24 cellular contexts compared by ENCODE assay signal in genomic region chr3:24018784-24019570, GRCh38.
A peak's percentile ranks its signal among the peaks of the same experiment; 100 is the strongest.
DNase-seq lines count a peak whose midpoint lies in the region; ATAC-seq and TF ChIP-seq lines count a peak whose summit lies in the region.
"Had no signal": no experiment of that assay in that cellular context is flagged by ENCODE, and none has a peak within 500 bp of the region (broad histone marks: within the 10 kb centered on the region; RNA-seq: fewer than 3 reads in every experiment).

No MANE protein-coding gene starts in this region.

- TF ChIP-seq POLR2A in IMR-90 (IDR thresholded peaks at IDR 0.05; ENCODE audit: low read depth, low read length) (no peak), gastrocnemius medialis (IDR thresholded peaks at IDR 0.05) (no peak)

- H3K36me3 ChIP-seq in IMR-90 (ENCODE audit: control insufficient read depth, insufficient read depth, low read length) (no peaks in the 10 kb centered on the region), mammary epithelial cell (ENCODE audit: insufficient read depth, low read length) (no peaks in the 10 kb centered on the region), gastrocnemius medialis (no peaks in the 10 kb centered on the region)
- H3K36me3 ChIP-seq: cardiac muscle cell had no signal

- H4K20me1 ChIP-seq in IMR-90 (ENCODE audit: insufficient read depth, low read length) (no peaks in the 10 kb centered on the region), mammary epithelial cell (ENCODE audit: insufficient read depth, low read length) (no peaks in the 10 kb centered on the region)

- no peaks in the 10 kb centered on the region for H3K27me3 ChIP-seq in IMR-90 (ENCODE audit: control insufficient read depth, insufficient read depth, low read length)
- H3K27me3 ChIP-seq in mammary epithelial cell (ENCODE audit: insufficient read depth, low read length): no peaks in the 10 kb centered on the region
- H3K27me3 ChIP-seq in gastrocnemius medialis: no peaks in the 10 kb centered on the region
- H3K27me3 ChIP-seq: cardiac muscle cell had no signal

- H3K79me2 ChIP-seq in mammary epithelial cell (ENCODE audit: insufficient read depth, low read length): no peaks in the 10 kb centered on the region

- no peak overlapping the region for H3K27ac ChIP-seq in IMR-90 (ENCODE audit: insufficient read depth, low read length)
- H3K27ac ChIP-seq in mammary epithelial cell (ENCODE audit: insufficient read depth, low read depth, low read length): peak overlapping the region; percentile 29
- H3K27ac ChIP-seq in gastrocnemius medialis: no peak overlapping the region
- H3K27ac ChIP-seq in coronary artery: no peak overlapping the region
- H3K27ac ChIP-seq: cardiac muscle cell, SK-N-MC had no signal

- H3K56ac ChIP-seq in IMR-90 (ENCODE audit: extremely low read depth, insufficient read depth, low read length): no peak overlapping the region

- no peak overlapping the region for H2BK15ac ChIP-seq in IMR-90 (ENCODE audit: low read depth, low read length)

- no peaks in the 10 kb centered on the region for H3K79me1 ChIP-seq in IMR-90 (ENCODE audit: low read depth in 1 of 2, low read length in 2 of 2)

- H2BK20ac ChIP-seq in IMR-90 (ENCODE audit: low read depth, low read length): no peak overlapping the region

- BruUV-seq in IMR-90 (replicated peaks; lab: Mats Ljungman, UMichigan) (no TSS peak), mammary epithelial cell (replicated peaks; lab: Mats Ljungman, UMichigan) (no TSS peak)

- WGBS in IMR-90 (ENCODE audit: extremely low coverage in 2 of 2, insufficient read length in 1 of 2), 2 experiments: 89% methylated on average over 11 of the region's 26 CpGs; no CpG with 5 or more reads in 1 of the 2 experiments
- 34% methylated on average over 10 of the region's 26 CpGs for WGBS in mammary epithelial cell (ENCODE audit: low coverage, missing lambda C conversion rate)

- CTCF ChIA-PET in IMR-90 (lab: Yijun Ruan, JAX): no interaction called here
- CTCF ChIA-PET in mammary epithelial cell (lab: Charles Lee; ENCODE audit: low non-redundant PET): interaction anchor here (0.5 to 0.6 kb wide), 2 partner anchors 59 to 665 kb away, joined by 3 read pairs; no protein-coding TSS in a partner anchor

- H2BK120ac ChIP-seq in IMR-90 (ENCODE audit: low read depth, low read length): no peak overlapping the region

- DNase-seq in IMR-90: no peak
- DNase-seq in mammary epithelial cell: peak; percentile 88
- peak; percentile 19 for DNase-seq in kidney glomerular epithelial cell (lab: John Stamatoyannopoulos, UW)
- DNase-seq in gastrocnemius medialis: no peak
- no peak for DNase-seq in activated gamma-delta T cell (lab: John Stamatoyannopoulos, UW)
- DNase-seq in Ammon's horn (ENCODE audit: low spot score): no peak
- DNase-seq in coronary artery (ENCODE audit: low spot score): no peak
- DNase-seq: activated CD4-positive, alpha-beta memory T cell treated with anti-CD3 and anti-CD28 coated beads, Interleukin-2, amount 10 ng/mL, durations not matched to agents 7 days and 5 days; activated CD4-positive, CD25-positive, alpha-beta regulatory T cell treated with anti-CD3 and anti-CD28 coated beads, Interleukin-2, amount 50 U/mL, for 72 hours; activated CD8-positive, alpha-beta memory T cell treated with anti-CD3 and anti-CD28 coated beads, Interleukin-2, amount 50 U/mL, for 48 hours; anterior cingulate cortex; cortex of kidney; naive B cell; NCI-H1105; NCI-H2029 treated with DMSO at 0.1 percent for 48 hours; NCI-H345; retina; RPMI8226 had no signal

- no peak overlapping the region for H3K9ac ChIP-seq in IMR-90 (ENCODE audit: low read depth, low read length)
- H3K9ac ChIP-seq in mammary epithelial cell (ENCODE audit: insufficient read depth, low read length): peak overlapping the region; percentile 32

- no peaks in the 10 kb centered on the region; the same call in 1 of the 2 replicates for H3K9me1 ChIP-seq in IMR-90 (ENCODE audit: insufficient read depth, low read length)

- H3K14ac ChIP-seq in IMR-90 (replicated peaks; ENCODE audit: low read depth, low read length): no peak overlapping the region

- no peak for ATAC-seq in IMR-90 (ENCODE audit: low read depth)
- peak; percentile 24 to 30 for ATAC-seq in gastrocnemius medialis
- ATAC-seq in HG03039 (IDR thresholded peaks at IDR 0.05; ENCODE audit: unreplicated experiment): no peak
- ATAC-seq: activated naive CD4-positive, alpha-beta T cell treated with anti-CD3 and anti-CD28 coated beads, Interleukin-2, amount 50 U/mL, for 72 hours; left lobe of liver had no signal

- no peak for TF ChIP-seq RAD21 in IMR-90 (IDR thresholded peaks at IDR 0.05; ENCODE audit: low read length)

- H3K4me1 ChIP-seq in IMR-90 (ENCODE audit: control insufficient read depth, insufficient read depth, low read length) (no peaks in the 10 kb centered on the region), mammary epithelial cell (ENCODE audit: insufficient read depth, low read length) (peaks cover 7% of the 10 kb centered on the region), gastrocnemius medialis (no peaks in the 10 kb centered on the region)

- in situ Hi-C loops in IMR-90 (cut with MboI; ENCODE audit: low sequenced_read_pairs) (no loop called here), mammary epithelial cell (cut with MboI; ENCODE audit: low sequenced_read_pairs in 2 of 2) (loop anchor here in 1 of 2 donors (25.0 kb wide), 2 partner anchors 218 to 668 kb away; no protein-coding TSS in a partner anchor), gastrocnemius medialis (cut with MboI; ENCODE audit: low sequenced_read_pairs in 4 of 4) (no loop called here)

- H3K9me3 ChIP-seq in IMR-90 (ENCODE audit: control insufficient read depth, insufficient read depth, low read length): no peaks in the 10 kb centered on the region
- no peaks in the 10 kb centered on the region for H3K9me3 ChIP-seq in mammary epithelial cell (replicated peaks; ENCODE audit: insufficient read depth, low read length)
- no peaks in the 10 kb centered on the region for H3K9me3 ChIP-seq in gastrocnemius medialis

- H3K4me3 ChIP-seq in IMR-90 (ENCODE audit: insufficient read depth, low read depth, low read length) (no peak overlapping the region), mammary epithelial cell (replicated peaks in 1 of 3; ENCODE audit: insufficient read depth in 1 of 3, low read depth in 2 of 3, low read length in 3 of 3) (peak overlapping the region; percentile 29 to 37 (median 36)), gastrocnemius medialis (no peak overlapping the region), coronary artery (no peak overlapping the region)
- H3K4me3 ChIP-seq: cardiac muscle cell, SK-N-MC, smooth muscle cell had no signal

- no peak overlapping the region for H3K18ac ChIP-seq in IMR-90 (ENCODE audit: low read depth, low read length)

- no peak overlapping the region for H4K8ac ChIP-seq in IMR-90 (ENCODE audit: low read depth in 2 of 2, low read length in 2 of 2)

- intact Hi-C loops in IMR-90 (cut with micrococcal nuclease) (no loop called here), mammary epithelial cell (cut with micrococcal nuclease) (no loop called here), gastrocnemius medialis (cut with DNase I; ENCODE audit: low total_unique reads) (no loop called here)

- H2BK5ac ChIP-seq in IMR-90 (ENCODE audit: low read depth, low read length, poor library complexity, severe bottlenecking): no peak overlapping the region

- no peak overlapping the region for H4K5ac ChIP-seq in IMR-90 (ENCODE audit: low read depth, low read length)

- H2AK5ac ChIP-seq in IMR-90 (ENCODE audit: low read depth, low read length): no peak overlapping the region

- no peak overlapping the region for H4K91ac ChIP-seq in IMR-90 (ENCODE audit: insufficient read depth, low read depth, low read length)

- H3K4me2 ChIP-seq in IMR-90 (ENCODE audit: low read depth, low read length): no peak overlapping the region
- peak overlapping the region; percentile 84 for H3K4me2 ChIP-seq in mammary epithelial cell (ENCODE audit: insufficient read depth, low read depth, low read length)
- H3K4me2 ChIP-seq: smooth muscle cell had no signal

- peak overlapping the region; percentile 28 for H2AK9ac ChIP-seq in IMR-90 (replicated peaks; ENCODE audit: low read depth, low read length, poor library complexity)

- H2AFZ ChIP-seq in IMR-90 (replicated peaks; ENCODE audit: low read length, poor library complexity) (no peak overlapping the region), mammary epithelial cell (ENCODE audit: low read depth, low read length) (peak overlapping the region; percentile 92)

- POLR2A ChIA-PET in IMR-90 (lab: Charles Lee; ENCODE audit: unreplicated experiment): no interaction called here

- dilution Hi-C loops in IMR-90 (cut with HindIII; ENCODE audit: low sequenced_read_pairs, unreplicated experiment) (no loop called here), mammary epithelial cell (cut with HindIII; ENCODE audit: low sequenced_read_pairs) (no loop called here)

- no peak overlapping the region for H3K4ac ChIP-seq in IMR-90 (ENCODE audit: low read depth, low read length)

- no peak for TF ChIP-seq CTCF in IMR-90 (conservative IDR thresholded peaks at IDR 0.05; ENCODE audit: low read depth, low read length)
- TF ChIP-seq CTCF in mammary epithelial cell (conservative IDR thresholded peaks at IDR 0.05 in 1 of 2, IDR thresholded peaks at IDR 0.05 in 1 of 2; ENCODE audit: extremely low read depth in 1 of 2, insufficient read depth in 1 of 2, low read depth in 1 of 2, low read length in 2 of 2): peak in 1 of 2 donors; percentile 8
- no peak for TF ChIP-seq CTCF in gastrocnemius medialis (IDR thresholded peaks at IDR 0.05 in 4 of 5, conservative IDR thresholded peaks at IDR 0.05 in 1 of 5)
- no peak for TF ChIP-seq CTCF in coronary artery (IDR thresholded peaks at IDR 0.05)

- H3K23ac ChIP-seq in IMR-90 (ENCODE audit: low read depth, low read length): no peak overlapping the region

TF ChIP-seq in IMR-90, 13 proteins besides CTCF, POLR2A, EP300 and RAD21 (continues in another document):
- no peak for TF ChIP-seq RCOR1 (IDR thresholded peaks at IDR 0.05; ENCODE audit: insufficient replicate concordance, low read length)
- TF ChIP-seq SMC3 (IDR thresholded peaks at IDR 0.05; ENCODE audit: low read depth, low read length): no peak
- no peak for TF ChIP-seq BHLHE40 (IDR thresholded peaks at IDR 0.05; ENCODE audit: low read depth, low read length)
- no peak for TF ChIP-seq MAFK (IDR thresholded peaks at IDR 0.05; ENCODE audit: low read depth, low read length)
- TF ChIP-seq RFX5 (IDR thresholded peaks at IDR 0.05; ENCODE audit: low read depth, low read length): no peak
- no peak for TF ChIP-seq USF2 (IDR thresholded peaks at IDR 0.05; ENCODE audit: low read depth, low read length)
- TF ChIP-seq CEBPB (IDR thresholded peaks at IDR 0.05; ENCODE audit: low read depth, low read length): no peak
- no peak for TF ChIP-seq NFE2L2 (IDR thresholded peaks at IDR 0.05; ENCODE audit: low read depth, low read length)
- no peak for TF ChIP-seq FOS (IDR thresholded peaks at IDR 0.05; ENCODE audit: low read depth, low read length)

Comparison
In these comparisons a context has a peak if more than half of its experiments do, and no peak if none do; other contexts are left out.
1. ATAC-seq: peak in gastrocnemius medialis (2 of 2); none in IMR-90 (single experiment) and HG03039 (single experiment).
2. DNase-seq: peak in mammary epithelial cell (single experiment) and kidney glomerular epithelial cell (single experiment); none in IMR-90 (single experiment), gastrocnemius medialis (0 of 2), activated gamma-delta T cell (single experiment), Ammon's horn (single experiment) and coronary artery (single experiment).
3. H3K4me3 ChIP-seq: peak in mammary epithelial cell (3 of 3); none in IMR-90 (single experiment), gastrocnemius medialis (0 of 4) and coronary artery (single experiment).